In genomic region chr2:167264380-167264779, GRCh38 we compare ENCODE assay signal across 9 cellular contexts. TPM values are rescaled to one million over a fixed set of nuclear protein-coding genes. Genes with fewer than 3 reads are reported as not detected.
A peak's percentile ranks its signal among the peaks of the same experiment; 100 is the strongest.
DNase-seq lines count a peak whose midpoint lies in the region; ATAC-seq, FAIRE-seq and TF ChIP-seq lines count a peak whose summit lies in the region.
"Had no signal": no experiment of that assay in that cellular context is flagged by ENCODE, and none has a peak within 500 bp of the region (broad histone marks: within the 10 kb centered on the region; RNA-seq: fewer than 3 reads in every experiment).

No MANE protein-coding gene starts in this region.

- H3K9me3 Mint-ChIP-seq in activated naive CD8-positive, alpha-beta T cell treated with anti-CD3 and anti-CD28 coated beads, Interleukin-2, amount 50 U/mL, for 24 hours, result peaks cover 21% of the 10 kb centered on the region

- H3K27me3 ChIP-seq in AG04450 (ENCODE audit: control insufficient read depth, insufficient read depth, low read length), result no peaks in the 10 kb centered on the region

- TF ChIP-seq CTCF in AG04450 (IDR thresholded peaks at IDR 0.05; ENCODE audit: low read depth, low read length) (peak; percentile 36), HFF-Myc (IDR thresholded peaks at IDR 0.05; ENCODE audit: low read depth, low read length, missing control alignments) (peak; percentile 28)

- ATAC-seq in activated naive CD8-positive, alpha-beta T cell treated with anti-CD3 and anti-CD28 coated beads, Interleukin-2, amount 50 U/mL, for 24 hours, result no peak
- ATAC-seq in HG03135 (IDR thresholded peaks at IDR 0.05; ENCODE audit: unreplicated experiment), result no peak

- H3K36me3 Mint-ChIP-seq in activated naive CD8-positive, alpha-beta T cell treated with anti-CD3 and anti-CD28 coated beads, Interleukin-2, amount 50 U/mL, for 24 hours (ENCODE audit: low read depth), result no peaks in the 10 kb centered on the region

- H3K4me3 Mint-ChIP-seq in activated naive CD8-positive, alpha-beta T cell treated with anti-CD3 and anti-CD28 coated beads, Interleukin-2, amount 50 U/mL, for 24 hours, result no peak overlapping the region
- H3K4me3 Mint-ChIP-seq: activated T-helper 1 cell treated with anti-CD3 and anti-CD28 coated beads, Interleukin-12 subunit alpha, Interleukin-12 subunit beta, Interleukin-2, Interleukin-4 antibody, amounts not matched to agents 30 ng/mL and 10 ng/mL and 1 ng/mL, durations not matched to agents 14 hours and 24 hours and 36 hours had no signal

- CTCF ChIA-PET in AG04450 (lab: Charles Lee), result interaction anchor here (0.6 to 1.9 kb wide), 5 partner anchors 12 to 854 kb away, joined by 3 to 15 read pairs (median 5); no protein-coding TSS in a partner anchor

- H3K27ac ChIP-seq in AG04450 (ENCODE audit: low read depth, low read length), result no peak overlapping the region

- no peaks in the 10 kb centered on the region for H3K27me3 Mint-ChIP-seq in activated naive CD8-positive, alpha-beta T cell treated with anti-CD3 and anti-CD28 coated beads, Interleukin-2, amount 50 U/mL, for 24 hours

- DNase-seq in AG04450 (ENCODE audit: low read depth, low spot score), result no peak
- no peak for DNase-seq in HFF-Myc (ENCODE audit: extremely low read depth, low read depth)
- peak; percentile 18 for DNase-seq in SW480 (ENCODE audit: low spot score)
- DNase-seq in iPS-NIHi7 (ENCODE audit: extremely low spot score), result peak; percentile 43
- no peak for DNase-seq in activated naive CD8-positive, alpha-beta T cell treated with anti-CD3 and anti-CD28 coated beads, Interleukin-2, amount 50 U/mL, for 24 hours
- DNase-seq in HTR-8/SVneo (ENCODE audit: insufficient read length, low spot score), result no peak
- no peak for DNase-seq in stimulated activated naive CD4-positive, alpha-beta T cell (lab: John Stamatoyannopoulos, UW)

- POLR2A ChIA-PET in AG04450 (lab: Yijun Ruan, JAX), result no interaction called here

- peaks cover 7% of the 10 kb centered on the region for H3K9me3 ChIP-seq in AG04450 (ENCODE audit: control insufficient read depth, insufficient read depth, low read length)

- H3K27ac Mint-ChIP-seq in activated naive CD8-positive, alpha-beta T cell treated with anti-CD3 and anti-CD28 coated beads, Interleukin-2, amount 50 U/mL, for 24 hours, result no peak overlapping the region
- H3K27ac Mint-ChIP-seq: activated T-helper 1 cell treated with anti-CD3 and anti-CD28 coated beads, Interleukin-12 subunit alpha, Interleukin-12 subunit beta, Interleukin-2, Interleukin-4 antibody, amounts not matched to agents 30 ng/mL and 10 ng/mL and 1 ng/mL, durations not matched to agents 14 hours and 24 hours and 36 hours had no signal

- H3K4me3 ChIP-seq in AG04450 (ENCODE audit: low read depth, low read length), result no peak overlapping the region
- no peak overlapping the region for H3K4me3 ChIP-seq in HFF-Myc (replicated peaks; ENCODE audit: low read depth, low read length)

- no peak for FAIRE-seq in HTR-8/SVneo (lab: Jason Lieb, UNC)

- no peaks in the 10 kb centered on the region for H3K4me1 Mint-ChIP-seq in activated naive CD8-positive, alpha-beta T cell treated with anti-CD3 and anti-CD28 coated beads, Interleukin-2, amount 50 U/mL, for 24 hours

RNA-seq across cellular contexts. Expression of gene B3GALT1, which starts 28.4 kb away (rescaled TPM):
- polyA plus RNA-seq in AG04450 (2011; rRNA removed), result 0.38 and 0.62 TPM in 2 replicates
- polyA minus RNA-seq in AG04450 (2011; rRNA and poly(A)+ RNA removed), result 1.1 and 1.4 TPM in 2 replicates

Comparison
In these comparisons a context has a peak if more than half of its experiments do, and no peak if none do; other contexts are left out.
1. DNase-seq: peak in SW480 (single experiment) and iPS-NIHi7 (single experiment); none in AG04450 (single experiment), HFF-Myc (single experiment), activated naive CD8-positive, alpha-beta T cell treated with anti-CD3 and anti-CD28 coated beads, Interleukin-2, amount 50 U/mL, for 24 hours (single experiment), HTR-8/SVneo (single experiment) and stimulated activated naive CD4-positive, alpha-beta T cell (0 of 6).